Comparison of ENCODE assay signal across 1 cellular context in genomic region chr6:56091159-56091869, GRCh38.
A peak's percentile ranks its signal among the peaks of the same experiment; 100 is the strongest.
TF ChIP-seq lines count a peak whose summit lies in the region.

No MANE protein-coding gene starts in this region.

TF ChIP-seq in HepG2, 621 proteins besides CTCF, POLR2A, EP300 and RAD21 (continued from another document and continues in another):
- TF ChIP-seq DR1 (CRISPR knock-in tag; IDR thresholded peaks at IDR 0.05) (no peak), MZF1 (CRISPR knock-in tag; IDR thresholded peaks at IDR 0.05; ENCODE audit: borderline replicate concordance) (no peak), BCLAF1 (IDR thresholded peaks at IDR 0.05) (no peak), CBFB (CRISPR knock-in tag; IDR thresholded peaks at IDR 0.05) (peak; percentile 77; the same call in 1 of the 2 replicates), MED1 (CRISPR knock-in tag; IDR thresholded peaks at IDR 0.05) (peak; percentile 44; the same call in 1 of the 2 replicates), ZNF746 (CRISPR knock-in tag; IDR thresholded peaks at IDR 0.05) (no peak), ZNF800 (CRISPR knock-in tag; IDR thresholded peaks at IDR 0.05) (no peak), ZNF10 (CRISPR knock-in tag; IDR thresholded peaks at IDR 0.05; ENCODE audit: borderline replicate concordance, low read depth) (no peak), ELF1 (CRISPR knock-in tag; IDR thresholded peaks at IDR 0.05) (no peak), ZFP90 (CRISPR knock-in tag; IDR thresholded peaks at IDR 0.05; ENCODE audit: borderline replicate concordance) (no peak), ZSCAN25 (CRISPR knock-in tag; IDR thresholded peaks at IDR 0.05) (no peak), ZNF761 (CRISPR knock-in tag; conservative IDR thresholded peaks at IDR 0.05) (no peak), NFKB2 (CRISPR knock-in tag; IDR thresholded peaks at IDR 0.05; ENCODE audit: borderline replicate concordance) (no peak), HOXA7 (CRISPR knock-in tag; IDR thresholded peaks at IDR 0.05) (no peak), TEAD2 (CRISPR knock-in tag; IDR thresholded peaks at IDR 0.05) (no peak), ZNF512B (CRISPR knock-in tag; IDR thresholded peaks at IDR 0.05; ENCODE audit: borderline replicate concordance) (no peak), ZNF264 (CRISPR knock-in tag; IDR thresholded peaks at IDR 0.05) (no peak), FOXO4 (CRISPR knock-in tag; conservative IDR thresholded peaks at IDR 0.05) (no peak), NR1H2 (CRISPR knock-in tag; IDR thresholded peaks at IDR 0.05; ENCODE audit: borderline replicate concordance, low read depth) (no peak), NFE2L2 (IDR thresholded peaks at IDR 0.05; ENCODE audit: low read length) (no peak), GMEB2 (CRISPR knock-in tag; IDR thresholded peaks at IDR 0.05; ENCODE audit: low read depth) (no peak), CHD4 (IDR thresholded peaks at IDR 0.05; ENCODE audit: borderline replicate concordance, low read length) (no peak), YEATS4 (CRISPR knock-in tag; IDR thresholded peaks at IDR 0.05; ENCODE audit: borderline replicate concordance) (no peak), ZNF749 (CRISPR knock-in tag; IDR thresholded peaks at IDR 0.05; ENCODE audit: borderline replicate concordance) (no peak), TSC22D2 (CRISPR knock-in tag; IDR thresholded peaks at IDR 0.05; ENCODE audit: borderline replicate concordance) (no peak), ZNF121 (CRISPR knock-in tag; IDR thresholded peaks at IDR 0.05) (no peak), MED8 (CRISPR knock-in tag; IDR thresholded peaks at IDR 0.05; ENCODE audit: insufficient replicate concordance) (no peak), DBP (CRISPR knock-in tag; IDR thresholded peaks at IDR 0.05; ENCODE audit: not compliant biosample characterization) (no peak), ATF6 (CRISPR knock-in tag; conservative IDR thresholded peaks at IDR 0.05) (no peak), RNF2 (conservative IDR thresholded peaks at IDR 0.05; ENCODE audit: low read depth) (no peak), ZNF225 (CRISPR knock-in tag; IDR thresholded peaks at IDR 0.05) (no peak), KDM5B (CRISPR knock-in tag; IDR thresholded peaks at IDR 0.05; ENCODE audit: borderline replicate concordance) (no peak), REST (IDR thresholded peaks at IDR 0.05; ENCODE audit: borderline replicate concordance in 1 of 2, low read depth in 1 of 2, low read length in 2 of 2) (no peak), ZNF282 (IDR thresholded peaks at IDR 0.05; ENCODE audit: partially characterized antibody) (no peak), ZBTB26 (CRISPR knock-in tag; IDR thresholded peaks at IDR 0.05; ENCODE audit: borderline replicate concordance) (no peak), MYNN (CRISPR knock-in tag; IDR thresholded peaks at IDR 0.05; ENCODE audit: low read depth) (no peak), PLSCR1 (CRISPR knock-in tag; IDR thresholded peaks at IDR 0.05; ENCODE audit: borderline replicate concordance) (no peak), E2F2 (CRISPR knock-in tag; IDR thresholded peaks at IDR 0.05; ENCODE audit: borderline replicate concordance) (no peak)
